ENCODE assay signal across 31 cellular contexts in the genomic region with DNA sequence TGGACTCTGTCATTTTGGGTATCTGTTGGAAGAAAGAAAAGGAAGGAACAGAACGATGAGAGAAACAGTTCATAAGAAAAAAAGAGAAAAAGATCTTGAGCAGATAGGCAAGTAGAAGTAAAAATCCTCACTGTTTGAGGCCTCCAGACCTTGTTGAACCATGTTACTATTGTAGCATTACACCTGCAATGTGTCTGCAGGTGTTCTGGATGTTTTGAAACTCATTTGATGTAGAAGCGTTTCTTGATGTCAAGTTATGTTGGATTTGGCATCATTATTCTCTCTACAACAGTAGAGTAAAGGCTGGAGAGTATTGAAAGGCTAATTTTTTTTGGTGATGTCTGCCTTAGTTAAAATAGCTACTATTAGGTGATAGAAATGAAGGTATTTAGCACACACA.
DNase-seq lines count a peak whose midpoint lies in the region; ATAC-seq and TF ChIP-seq lines count a peak whose summit lies in the region.
"Had no signal": no experiment of that assay in that cellular context is flagged by ENCODE, and none has a peak within 500 bp of the region (broad histone marks: within the 10 kb centered on the region; RNA-seq: fewer than 3 reads in every experiment).

No MANE protein-coding gene starts in this region.

- H3K79me2 ChIP-seq in DOHH2 (ENCODE audit: control insufficient read depth, low read length): peaks cover 53% of the 10 kb centered on the region

- TF ChIP-seq CTCF in DOHH2 (IDR thresholded peaks at IDR 0.05; ENCODE audit: low read depth, low read length, poor library complexity, severe bottlenecking): no peak
- TF ChIP-seq CTCF in upper lobe of left lung (IDR thresholded peaks at IDR 0.05): no peak

- TF ChIP-seq POLR2A in upper lobe of left lung (IDR thresholded peaks at IDR 0.05): no peak

- peak overlapping the region in 1 of 10 donors; percentile 25 for H3K4me3 Mint-ChIP-seq in naive thymus-derived CD8-positive, alpha-beta T cell
- H3K4me3 Mint-ChIP-seq: activated CD8-positive, alpha-beta T cell treated with anti-CD3 and anti-CD28 coated beads, Interleukin-2, amount 10 ng/mL, durations not matched to agents 7 days and 5 days; activated naive CD4-positive, alpha-beta T cell treated with anti-CD3 and anti-CD28 coated beads, Interleukin-2, amount 50 U/mL, for 24 hours; CD4-positive, alpha-beta T cell; T-helper 17 cell had no signal

- WGBS in upper lobe of left lung, 2 donors: 56 to 70% methylated on average over 2 of the region's 2 CpGs

- H3K27me3 ChIP-seq in DOHH2 (ENCODE audit: control insufficient read depth, low read length) (no peaks in the 10 kb centered on the region), upper lobe of left lung (no peaks in the 10 kb centered on the region)
- H3K27me3 ChIP-seq: breast epithelium, colonic mucosa, right atrium auricular region, stomach, tibial artery had no signal

- H4K20me1 ChIP-seq in DOHH2 (ENCODE audit: control insufficient read depth, insufficient read depth, low read depth, low read length): no peaks in the 10 kb centered on the region

- H3K9me3 ChIP-seq in DOHH2 (ENCODE audit: control insufficient read depth, insufficient read depth, low read length) (no peaks in the 10 kb centered on the region), upper lobe of left lung (no peaks in the 10 kb centered on the region)
- H3K9me3 ChIP-seq: breast epithelium, colonic mucosa, right atrium auricular region, SK-N-SH, stomach, tibial artery had no signal

- H3K36me3 ChIP-seq in DOHH2 (ENCODE audit: control insufficient read depth, low read length): peaks cover 14% of the 10 kb centered on the region
- H3K36me3 ChIP-seq in upper lobe of left lung: no peaks in the 10 kb centered on the region
- H3K36me3 ChIP-seq: breast epithelium, colonic mucosa, right atrium auricular region, stomach, tibial artery had no signal

- H3F3A ChIP-seq in DOHH2 (ENCODE audit: control insufficient read depth, insufficient read depth): peaks cover 20% of the 10 kb centered on the region

- no peak for TF ChIP-seq EP300 in upper lobe of left lung (IDR thresholded peaks at IDR 0.05)

- peak; percentile 68 for DNase-seq in RPMI8226
- no peak for DNase-seq in naive thymus-derived CD8-positive, alpha-beta T cell
- DNase-seq in globus pallidus (ENCODE audit: low spot score): no peak
- no peak for DNase-seq in upper lobe of left lung
- DNase-seq: activated CD4-positive, CD25-positive, alpha-beta regulatory T cell treated with anti-CD3 and anti-CD28 coated beads, Interleukin-2, amount 50 U/mL, for 72 hours; activated CD8-positive, alpha-beta T cell treated with anti-CD3 and anti-CD28 coated beads, Interleukin-2, amount 10 ng/mL, durations not matched to agents 7 days and 5 days; amygdala; CD4-positive, alpha-beta T cell; colonic mucosa; effector memory CD4-positive, alpha-beta T cell; EL; kidney; NCI-H1417; NCI-H446; NCI-H82; SK-N-SH; stimulated activated CD4-positive, alpha-beta T cell treated with anti-CD3 and anti-CD28 coated beads, Interleukin-1b, Interleukin-23, amount 100 ng/mL, for 48 hours; stomach; T-helper 17 cell; tibial artery had no signal

- no peaks in the 10 kb centered on the region for H3K9me2 ChIP-seq in DOHH2 (replicated peaks; ENCODE audit: control insufficient read depth, low read length)
- H3K9me2 ChIP-seq: SK-N-SH had no signal

- POLR2A ChIA-PET in naive thymus-derived CD8-positive, alpha-beta T cell (lab: Charles Lee): interaction anchor here (0.6 to 1.8 kb wide), 2 partner anchors 14 to 18 kb away, joined by 3 to 5 read pairs; no protein-coding TSS in a partner anchor

- H3K27ac Mint-ChIP-seq in naive thymus-derived CD8-positive, alpha-beta T cell: peak overlapping the region in 4 of 10 donors; percentile 0 to 67 (median 8)
- H3K27ac Mint-ChIP-seq: activated CD8-positive, alpha-beta T cell treated with anti-CD3 and anti-CD28 coated beads, Interleukin-2, amount 10 ng/mL, durations not matched to agents 7 days and 5 days; activated naive CD4-positive, alpha-beta T cell treated with anti-CD3 and anti-CD28 coated beads, Interleukin-2, amount 50 U/mL, for 24 hours; activated T-helper 2 cell treated with anti-CD3 and anti-CD28 coated beads, Interferon-gamma antibody, Interleukin-2, Interleukin-4, amounts not matched to agents 10 μg/mL and 5 μg/mL and 100 μg/mL, durations not matched to agents 14 hours and 24 hours and 36 hours; CD4-positive, alpha-beta T cell; T-helper 17 cell had no signal

- no peaks in the 10 kb centered on the region for H3K27me3 Mint-ChIP-seq in naive thymus-derived CD8-positive, alpha-beta T cell
- H3K27me3 Mint-ChIP-seq: activated naive CD4-positive, alpha-beta T cell treated with anti-CD3 and anti-CD28 coated beads, Interleukin-2, amount 50 U/mL, for 24 hours; CD4-positive, alpha-beta T cell; T-helper 17 cell had no signal

- H3K4me1 ChIP-seq in DOHH2 (ENCODE audit: control insufficient read depth, low read length) (peaks cover 69% of the 10 kb centered on the region), upper lobe of left lung (peaks cover 0 to 4% (median 0%) of the 10 kb centered on the region in 4 donors)
- H3K4me1 ChIP-seq: breast epithelium, colonic mucosa, parathyroid adenoma, stomach had no signal

- no peaks in the 10 kb centered on the region for H3K36me3 Mint-ChIP-seq in naive thymus-derived CD8-positive, alpha-beta T cell
- H3K36me3 Mint-ChIP-seq: activated naive CD4-positive, alpha-beta T cell treated with anti-CD3 and anti-CD28 coated beads, Interleukin-2, amount 50 U/mL, for 24 hours had no signal

- H3K27ac ChIP-seq in DOHH2 (ENCODE audit: low read depth, low read length) (peak overlapping the region; percentile 99), upper lobe of left lung (no peak overlapping the region)
- H3K27ac ChIP-seq: breast epithelium, colonic mucosa, parathyroid adenoma, right atrium auricular region, stomach, tibial artery had no signal

- H3K4me3 ChIP-seq in DOHH2 (ENCODE audit: low read length) (peak overlapping the region; percentile 66), upper lobe of left lung (no peak overlapping the region)
- H3K4me3 ChIP-seq: breast epithelium, colonic mucosa, right atrium auricular region, smooth muscle cell, stomach, tibial artery had no signal

- H3K9me3 Mint-ChIP-seq in naive thymus-derived CD8-positive, alpha-beta T cell: peaks cover 0 to under 1% (median 0%) of the 10 kb centered on the region in 9 donors
- H3K9me3 Mint-ChIP-seq: activated naive CD4-positive, alpha-beta T cell treated with anti-CD3 and anti-CD28 coated beads, Interleukin-2, amount 50 U/mL, for 24 hours; activated T-helper 2 cell treated with anti-CD3 and anti-CD28 coated beads, Interferon-gamma antibody, Interleukin-2, Interleukin-4, amounts not matched to agents 10 μg/mL and 5 μg/mL and 100 μg/mL, durations not matched to agents 14 hours and 24 hours and 36 hours; CD4-positive, alpha-beta T cell had no signal

- peak; percentile 14 for ATAC-seq in GM19452 (IDR thresholded peaks at IDR 0.05; ENCODE audit: unreplicated experiment)
- peak; percentile 22 for ATAC-seq in HG02938 (IDR thresholded peaks at IDR 0.05; ENCODE audit: unreplicated experiment)
- ATAC-seq in GM18520 (IDR thresholded peaks at IDR 0.05; ENCODE audit: unreplicated experiment): no peak
- no peak for ATAC-seq in naive thymus-derived CD8-positive, alpha-beta T cell
- no peak for ATAC-seq in upper lobe of left lung (ENCODE audit: low FRiP score in 2 of 2)
- ATAC-seq: activated CD8-positive, alpha-beta T cell treated with anti-CD3 and anti-CD28 coated beads, Interleukin-2, amount 10 ng/mL, durations not matched to agents 7 days and 5 days; HCT116; T-helper 17 cell had no signal

- H3K4me2 ChIP-seq in DOHH2 (ENCODE audit: low read length): peak overlapping the region; percentile 94
- H3K4me2 ChIP-seq: SK-N-SH, smooth muscle cell had no signal

- peaks cover 15 to 31% (median 25%) of the 10 kb centered on the region in 4 donors for H3K4me1 Mint-ChIP-seq in naive thymus-derived CD8-positive, alpha-beta T cell

Comparison
In these comparisons a context has a peak if more than half of its experiments do, and no peak if none do; other contexts are left out.
1. ATAC-seq: peak in GM19452 (single experiment) and HG02938 (single experiment); none in GM18520 (single experiment), naive thymus-derived CD8-positive, alpha-beta T cell (0 of 2) and upper lobe of left lung (0 of 2).